ENCODE assay signal across 31 cellular contexts in the genomic region with DNA sequence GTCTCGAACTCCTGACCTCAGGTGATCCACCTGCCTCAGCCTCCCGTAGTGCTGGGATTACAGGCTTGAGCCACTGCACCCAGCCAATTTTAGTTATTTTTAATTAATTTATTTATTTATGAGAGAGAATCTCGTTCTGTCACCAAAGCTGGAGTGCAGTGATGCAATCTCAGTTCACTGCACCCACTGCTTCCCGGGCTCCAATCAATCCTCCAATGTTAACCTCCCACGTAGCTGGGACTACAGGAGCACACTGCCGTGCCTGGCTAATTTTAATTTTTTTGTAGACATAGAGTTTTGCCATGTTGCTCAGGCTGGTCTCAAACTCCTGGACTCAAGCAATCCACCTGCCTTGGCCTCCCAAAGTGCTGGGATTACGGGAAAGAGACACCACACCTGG.
"Had no signal": no experiment of that assay in that cellular context is flagged by ENCODE, and none has a peak within 500 bp of the region (broad histone marks: within the 10 kb centered on the region; RNA-seq: fewer than 3 reads in every experiment).

No MANE protein-coding gene starts in this region.

- DNase-seq: activated B cell treated with CpG ODN at 0.5 μM for 24 hours; activated CD4-positive, alpha-beta memory T cell treated with anti-CD3 and anti-CD28 coated beads, Interleukin-2, amount 10 ng/mL, durations not matched to agents 7 days and 5 days; activated CD4-positive, alpha-beta T cell treated with anti-CD3 and anti-CD28 coated beads for 4 hours; activated CD4-positive, alpha-beta T cell treated with anti-CD3 and anti-CD28 coated beads, Interleukin-2, amount 10 ng/mL, durations not matched to agents 24 days and 14 days; activated CD4-positive, alpha-beta T cell treated with anti-CD3 and anti-CD28 coated beads, Interleukin-2, amount 50 U/mL, for 48 hours; activated CD4-positive, CD25-positive, alpha-beta regulatory T cell treated with anti-CD3 and anti-CD28 coated beads, Interleukin-2, amount 50 U/mL, for 72 hours; activated CD8-positive, alpha-beta memory T cell treated with anti-CD3 and anti-CD28 coated beads for 24 hours; activated CD8-positive, alpha-beta memory T cell treated with anti-CD3 and anti-CD28 coated beads, Interleukin-2, amount 10 ng/mL, durations not matched to agents 7 days and 5 days; activated CD8-positive, alpha-beta memory T cell treated with anti-CD3 and anti-CD28 coated beads, Interleukin-2, amount 50 U/mL, for 48 hours; activated CD8-positive, alpha-beta T cell treated with anti-CD3 and anti-CD28 coated beads, Interleukin-2, amount 10 ng/mL, durations not matched to agents 7 days and 5 days; activated effector memory CD4-positive, alpha-beta T cell treated with Interleukin-2 at 50 U/mL for 16 hours; activated gamma-delta T cell; activated naive CD4-positive, alpha-beta T cell treated with anti-CD3 and anti-CD28 coated beads, Interleukin-2, amount 10 ng/mL, durations not matched to agents 7 days and 5 days; activated naive CD4-positive, alpha-beta T cell treated with Interleukin-2 at 50 U/mL for 16 hours; activated naive CD8-positive, alpha-beta T cell treated with anti-CD3 and anti-CD28 coated beads, Interleukin-2, amount 10 ng/mL, durations not matched to agents 7 days and 5 days; activated naive CD8-positive, alpha-beta T cell treated with anti-CD3 and anti-CD28 coated beads, Interleukin-2, amount 50 U/mL, for 24 hours; activated T-cell treated with anti-CD3 and anti-CD28 coated beads, Interleukin-2, amount 50 U/mL, for 24 hours; activated T-cell treated with anti-CD3 and anti-CD28 coated beads, Interleukin-2, amount 50 U/mL, for 48 hours; amygdala; anterior cingulate cortex; cerebellar nuclear complex; T-cell; T-helper 17 cell had no signal

- H3K9me3 Mint-ChIP-seq: activated B cell treated with CpG ODN at 0.5 μM for 24 hours; activated CD4-positive, alpha-beta memory T cell treated with anti-CD3 and anti-CD28 coated beads, Interleukin-2, amount 10 ng/mL, durations not matched to agents 7 days and 5 days; activated CD4-positive, alpha-beta T cell treated with anti-CD3 and anti-CD28 coated beads, Interleukin-2, amount 10 ng/mL, durations not matched to agents 24 days and 14 days; activated naive CD4-positive, alpha-beta T cell treated with anti-CD3 and anti-CD28 coated beads, Interleukin-2, amount 10 ng/mL, durations not matched to agents 7 days and 5 days; activated naive CD4-positive, alpha-beta T cell treated with anti-CD3 and anti-CD28 coated beads, Interleukin-2, amount 50 U/mL, for 24 hours; activated naive CD8-positive, alpha-beta T cell treated with anti-CD3 and anti-CD28 coated beads, Interleukin-2, amount 10 ng/mL, durations not matched to agents 7 days and 5 days; activated naive CD8-positive, alpha-beta T cell treated with anti-CD3 and anti-CD28 coated beads, Interleukin-2, amount 50 U/mL, for 24 hours; activated T-cell treated with anti-CD3 and anti-CD28 coated beads, Interleukin-2, amount 50 U/mL, for 24 hours; activated T-helper 2 cell treated with anti-CD3 and anti-CD28 coated beads, Interferon-gamma antibody, Interleukin-2, Interleukin-4, amounts not matched to agents 10 μg/mL and 5 μg/mL and 100 μg/mL, durations not matched to agents 14 hours and 24 hours and 36 hours; central memory CD8-positive, alpha-beta T cell; T-cell had no signal

- H3K4me3 Mint-ChIP-seq: activated B cell treated with CpG ODN at 0.5 μM for 24 hours; activated CD4-positive, alpha-beta memory T cell treated with anti-CD3 and anti-CD28 coated beads, Interleukin-2, amount 10 ng/mL, durations not matched to agents 7 days and 5 days; activated CD4-positive, alpha-beta T cell treated with anti-CD3 and anti-CD28 coated beads, Interleukin-2, amount 10 ng/mL, durations not matched to agents 24 days and 14 days; activated CD8-positive, alpha-beta memory T cell treated with anti-CD3 and anti-CD28 coated beads, Interleukin-2, amount 10 ng/mL, durations not matched to agents 7 days and 5 days; activated CD8-positive, alpha-beta T cell treated with anti-CD3 and anti-CD28 coated beads, Interleukin-2, amount 10 ng/mL, durations not matched to agents 7 days and 5 days; activated naive CD4-positive, alpha-beta T cell treated with anti-CD3 and anti-CD28 coated beads, Interleukin-2, amount 10 ng/mL, durations not matched to agents 7 days and 5 days; activated naive CD4-positive, alpha-beta T cell treated with anti-CD3 and anti-CD28 coated beads, Interleukin-2, amount 50 U/mL, for 24 hours; activated naive CD8-positive, alpha-beta T cell; activated naive CD8-positive, alpha-beta T cell treated with anti-CD3 and anti-CD28 coated beads, Interleukin-2, amount 10 ng/mL, durations not matched to agents 7 days and 5 days; activated naive CD8-positive, alpha-beta T cell treated with anti-CD3 and anti-CD28 coated beads, Interleukin-2, amount 50 U/mL, for 24 hours; activated T-cell treated with anti-CD3 and anti-CD28 coated beads, Interleukin-2, amount 50 U/mL, for 24 hours; brain; central memory CD8-positive, alpha-beta T cell; T-cell had no signal

- H3K4me1 Mint-ChIP-seq: activated naive CD4-positive, alpha-beta T cell treated with anti-CD3 and anti-CD28 coated beads, Interleukin-2, amount 10 ng/mL, durations not matched to agents 7 days and 5 days had no signal

- H3K27ac Mint-ChIP-seq: activated B cell treated with CpG ODN at 0.5 μM for 24 hours; activated CD4-positive, alpha-beta memory T cell treated with anti-CD3 and anti-CD28 coated beads, Interleukin-2, amount 10 ng/mL, durations not matched to agents 7 days and 5 days; activated CD4-positive, alpha-beta T cell treated with anti-CD3 and anti-CD28 coated beads, Interleukin-2, amount 10 ng/mL, durations not matched to agents 24 days and 14 days; activated CD8-positive, alpha-beta memory T cell treated with anti-CD3 and anti-CD28 coated beads, Interleukin-2, amount 10 ng/mL, durations not matched to agents 7 days and 5 days; activated CD8-positive, alpha-beta T cell treated with anti-CD3 and anti-CD28 coated beads, Interleukin-2, amount 10 ng/mL, durations not matched to agents 7 days and 5 days; activated naive CD4-positive, alpha-beta T cell treated with anti-CD3 and anti-CD28 coated beads, Interleukin-2, amount 10 ng/mL, durations not matched to agents 7 days and 5 days; activated naive CD4-positive, alpha-beta T cell treated with anti-CD3 and anti-CD28 coated beads, Interleukin-2, amount 50 U/mL, for 24 hours; activated naive CD8-positive, alpha-beta T cell; activated naive CD8-positive, alpha-beta T cell treated with anti-CD3 and anti-CD28 coated beads, Interleukin-2, amount 10 ng/mL, durations not matched to agents 7 days and 5 days; activated naive CD8-positive, alpha-beta T cell treated with anti-CD3 and anti-CD28 coated beads, Interleukin-2, amount 50 U/mL, for 24 hours; activated T-cell treated with anti-CD3 and anti-CD28 coated beads, Interleukin-2, amount 50 U/mL, for 24 hours; activated T-helper 2 cell treated with anti-CD3 and anti-CD28 coated beads, Interferon-gamma antibody, Interleukin-2, Interleukin-4, amounts not matched to agents 10 μg/mL and 5 μg/mL and 100 μg/mL, durations not matched to agents 14 hours and 24 hours and 36 hours; T-cell; T-helper 17 cell had no signal

- H3K36me3 ChIP-seq: ascending aorta, cardiac muscle cell had no signal

- H3K27me3 ChIP-seq: ascending aorta, cardiac muscle cell had no signal

- H3K4me3 ChIP-seq: ascending aorta, cardiac muscle cell had no signal

- H3K27ac ChIP-seq: ascending aorta, VCaP had no signal

- H3K27me3 Mint-ChIP-seq: activated B cell treated with CpG ODN at 0.5 μM for 24 hours; activated CD4-positive, alpha-beta memory T cell treated with anti-CD3 and anti-CD28 coated beads, Interleukin-2, amount 10 ng/mL, durations not matched to agents 7 days and 5 days; activated CD4-positive, alpha-beta T cell treated with anti-CD3 and anti-CD28 coated beads, Interleukin-2, amount 10 ng/mL, durations not matched to agents 24 days and 14 days; activated CD8-positive, alpha-beta memory T cell treated with anti-CD3 and anti-CD28 coated beads, Interleukin-2, amount 10 ng/mL, durations not matched to agents 7 days and 5 days; activated naive CD4-positive, alpha-beta T cell treated with anti-CD3 and anti-CD28 coated beads, Interleukin-2, amount 10 ng/mL, durations not matched to agents 7 days and 5 days; activated naive CD4-positive, alpha-beta T cell treated with anti-CD3 and anti-CD28 coated beads, Interleukin-2, amount 50 U/mL, for 24 hours; activated naive CD8-positive, alpha-beta T cell; activated naive CD8-positive, alpha-beta T cell treated with anti-CD3 and anti-CD28 coated beads, Interleukin-2, amount 50 U/mL, for 24 hours; activated T-cell treated with anti-CD3 and anti-CD28 coated beads, Interleukin-2, amount 50 U/mL, for 24 hours; brain; central memory CD8-positive, alpha-beta T cell; T-cell; T-helper 17 cell had no signal

- H3K36me3 Mint-ChIP-seq: activated naive CD4-positive, alpha-beta T cell treated with anti-CD3 and anti-CD28 coated beads, Interleukin-2, amount 50 U/mL, for 24 hours; activated naive CD8-positive, alpha-beta T cell; T-cell had no signal

- ATAC-seq: activated CD8-positive, alpha-beta memory T cell treated with anti-CD3 and anti-CD28 coated beads, Interleukin-2, amount 10 ng/mL, durations not matched to agents 7 days and 5 days; activated CD8-positive, alpha-beta T cell treated with anti-CD3 and anti-CD28 coated beads, Interleukin-2, amount 10 ng/mL, durations not matched to agents 7 days and 5 days; activated naive CD8-positive, alpha-beta T cell treated with anti-CD3 and anti-CD28 coated beads, Interleukin-2, amount 50 U/mL, for 24 hours; T-cell; T-helper 17 cell had no signal

- H3K9me3 ChIP-seq: ascending aorta had no signal
